8 cellular contexts compared by ENCODE assay signal in genomic region chr19:39246951-39247669, GRCh38. TPM values are rescaled to one million over a fixed set of nuclear protein-coding genes. Genes with fewer than 3 reads are reported as not detected.
A peak's percentile ranks its signal among the peaks of the same experiment; 100 is the strongest.
DNase-seq lines count a peak whose midpoint lies in the region; ATAC-seq and TF ChIP-seq lines count a peak whose summit lies in the region.

No MANE protein-coding gene starts in this region.

- H2AK5ac ChIP-seq in H9 (ENCODE audit: insufficient read length, low read length): no peak overlapping the region

- H3K14ac ChIP-seq in H9 (ENCODE audit: insufficient read depth, low read length): no peak overlapping the region; the same call in 1 of the 2 replicates

- H3K27ac ChIP-seq in H9 (ENCODE audit: insufficient read length, low read depth, low read length): no peak overlapping the region

- peak overlapping the region; percentile 23 for H3K4me2 ChIP-seq in H9 (ENCODE audit: insufficient read depth, insufficient read length, low read length)

- no peak overlapping the region for H3K9ac ChIP-seq in H9 (ENCODE audit: extremely low read depth, insufficient read length, low read length)

- H2BK15ac ChIP-seq in H9 (ENCODE audit: low read depth, low read length): no peak overlapping the region

- H2BK5ac ChIP-seq in H9 (ENCODE audit: insufficient read length, low read length): no peak overlapping the region

- no peaks in the 10 kb centered on the region for H3K36me3 Mint-ChIP-seq in H9 (ENCODE audit: insufficient read depth in 1 of 3, low read depth in 3 of 3)
- no peaks in the 10 kb centered on the region for H3K36me3 Mint-ChIP-seq in activated CD4-positive, alpha-beta T cell treated with anti-CD3 and anti-CD28 coated beads, Interleukin-2, amount 10 ng/mL, durations not matched to agents 24 days and 14 days (ENCODE audit: low read depth)

- no peak overlapping the region for H3K4ac ChIP-seq in H9 (ENCODE audit: low read depth, low read length)

- H3K27me3 Mint-ChIP-seq in H9 (ENCODE audit: low read depth): peaks cover 83% of the 10 kb centered on the region
- H3K27me3 Mint-ChIP-seq in activated CD4-positive, alpha-beta T cell treated with anti-CD3 and anti-CD28 coated beads, Interleukin-2, amount 10 ng/mL, durations not matched to agents 24 days and 14 days: peaks cover 15% of the 10 kb centered on the region

- no peaks in the 10 kb centered on the region for H3K9me3 Mint-ChIP-seq in H9
- H3K9me3 Mint-ChIP-seq in activated CD4-positive, alpha-beta T cell treated with anti-CD3 and anti-CD28 coated beads, Interleukin-2, amount 10 ng/mL, durations not matched to agents 24 days and 14 days: no peaks in the 10 kb centered on the region

- no peak overlapping the region for H2BK12ac ChIP-seq in H9 (ENCODE audit: insufficient read length, low read depth, low read length)

- in situ Hi-C loops in ACHN (cut with HindIII; ENCODE audit: low pct_ligation_motif_present, low pct_unique_long_range_greater_than_20kb, low sequenced_read_pairs): no loop called here

- H4K20me1 ChIP-seq in H9 (ENCODE audit: control insufficient read depth, insufficient read depth, insufficient read length): no peaks in the 10 kb centered on the region

- peak; percentile 86 for DNase-seq in H9
- peak; percentile 58 for DNase-seq in activated CD4-positive, alpha-beta T cell treated with anti-CD3 and anti-CD28 coated beads, Interleukin-2, amount 10 ng/mL, durations not matched to agents 24 days and 14 days
- peak; percentile 43 for DNase-seq in germinal center (ENCODE audit: low spot score)
- DNase-seq in retina: peak; percentile 61
- DNase-seq in ACHN: no peak
- DNase-seq in NCI-H1694 (lab: John Stamatoyannopoulos, UW): no peak

- H4K8ac ChIP-seq in H9 (replicated peaks; ENCODE audit: insufficient read length, low read depth, low read length): no peak overlapping the region

- peaks cover 35% of the 10 kb centered on the region; the same call in 1 of the 2 replicates for H3K27me3 ChIP-seq in H9 (ENCODE audit: insufficient read depth, low read length)

- no peak overlapping the region for H4K5ac ChIP-seq in H9 (ENCODE audit: insufficient read length, low read depth, low read length)

- ATAC-seq in GM18517 (IDR thresholded peaks at IDR 0.05; ENCODE audit: unreplicated experiment): no peak
- no peak for ATAC-seq in HG02852 (IDR thresholded peaks at IDR 0.05; ENCODE audit: unreplicated experiment)

- no peak overlapping the region for H3K27ac Mint-ChIP-seq in H9
- H3K27ac Mint-ChIP-seq in activated CD4-positive, alpha-beta T cell treated with anti-CD3 and anti-CD28 coated beads, Interleukin-2, amount 10 ng/mL, durations not matched to agents 24 days and 14 days: no peak overlapping the region

- no peak overlapping the region for H3K18ac ChIP-seq in H9 (ENCODE audit: insufficient read length, low read depth, low read length)

- H2BK120ac ChIP-seq in H9 (ENCODE audit: low read depth, low read length, poor library complexity, severe bottlenecking): no peak overlapping the region

- no peak overlapping the region for H2AFZ ChIP-seq in H9 (ENCODE audit: low read length)

- no peak for TF ChIP-seq CTCF in H9 (conservative IDR thresholded peaks at IDR 0.05)

- no peak overlapping the region for H3K56ac ChIP-seq in H9 (ENCODE audit: insufficient read length, low read depth, low read length)

- H3K23ac ChIP-seq in H9 (ENCODE audit: insufficient read length, low read depth, low read length): no peak overlapping the region

- no peaks in the 10 kb centered on the region for H3K4me1 ChIP-seq in H9 (ENCODE audit: insufficient read depth, low read length)

- WGBS in H9 (ENCODE audit: extremely low coverage, insufficient read length, low lambda C conversion rate): no CpG with 5 or more reads among the region's 42 CpGs

- H3K23me2 ChIP-seq in H9 (ENCODE audit: insufficient read length, low read depth, low read length, poor library complexity, severe bottlenecking): peaks cover 9% of the 10 kb centered on the region

- H3K79me2 ChIP-seq in H9 (ENCODE audit: insufficient read depth, low read length): no peaks in the 10 kb centered on the region

- no peak overlapping the region for H3T11ph ChIP-seq in H9 (ENCODE audit: low read length)

- no peaks in the 10 kb centered on the region for H3K79me1 ChIP-seq in H9 (ENCODE audit: insufficient read depth, low read depth, low read length, poor library complexity, severe bottlenecking)

- H3K4me3 Mint-ChIP-seq in H9: peak overlapping the region; percentile 34 to 75
- H3K4me3 Mint-ChIP-seq in activated CD4-positive, alpha-beta T cell treated with anti-CD3 and anti-CD28 coated beads, Interleukin-2, amount 10 ng/mL, durations not matched to agents 24 days and 14 days: no peak overlapping the region

- no peak overlapping the region for H4K91ac ChIP-seq in H9 (ENCODE audit: insufficient read length, low read depth, low read length)

- peaks cover 2 to 5% of the 10 kb centered on the region in 2 experiments; a peak in 2 of 4 replicates for H3K4me1 Mint-ChIP-seq in H9
- no peaks in the 10 kb centered on the region for H3K4me1 Mint-ChIP-seq in activated CD4-positive, alpha-beta T cell treated with anti-CD3 and anti-CD28 coated beads, Interleukin-2, amount 10 ng/mL, durations not matched to agents 24 days and 14 days

- H2BK20ac ChIP-seq in H9 (ENCODE audit: low read depth, low read length, poor library complexity, severe bottlenecking): no peak overlapping the region

- no peaks in the 10 kb centered on the region for H3K9me3 ChIP-seq in H9 (ENCODE audit: control insufficient read depth, low read depth, low read length)

- intact Hi-C loops in activated CD4-positive, alpha-beta T cell treated with anti-CD3 and anti-CD28 coated beads, Interleukin-2, amount 10 ng/mL, durations not matched to agents 24 days and 14 days (cut with micrococcal nuclease): no loop called here

RNA-seq across cellular contexts. Expression of gene IFNL4, which starts 1.5 kb away (rescaled TPM):
- total RNA-seq in H9 (2021): not detected in 2 replicates
- total RNA-seq in activated CD4-positive, alpha-beta T cell treated with anti-CD3 and anti-CD28 coated beads, Interleukin-2, amount 10 ng/mL, durations not matched to agents 24 days and 14 days: not detected in 2 replicates

RNA-seq across cellular contexts. Expression of gene IFNL3, which starts 2.3 kb away (rescaled TPM):
- total RNA-seq in H9 (2021): not detected in 2 replicates
- not detected in 2 replicates for total RNA-seq in activated CD4-positive, alpha-beta T cell treated with anti-CD3 and anti-CD28 coated beads, Interleukin-2, amount 10 ng/mL, durations not matched to agents 24 days and 14 days

RNA-seq across cellular contexts. Expression of gene IFNL2, which starts 21.1 kb away (rescaled TPM):
- total RNA-seq in H9 (2021): not detected in 2 replicates
- total RNA-seq in activated CD4-positive, alpha-beta T cell treated with anti-CD3 and anti-CD28 coated beads, Interleukin-2, amount 10 ng/mL, durations not matched to agents 24 days and 14 days: not detected in 2 replicates

RNA-seq across cellular contexts. Expression of gene SYCN, which starts 43.0 kb away (rescaled TPM):
- total RNA-seq in H9 (2021): not detected in 2 replicates
- total RNA-seq in activated CD4-positive, alpha-beta T cell treated with anti-CD3 and anti-CD28 coated beads, Interleukin-2, amount 10 ng/mL, durations not matched to agents 24 days and 14 days: not detected in 2 replicates

RNA-seq across cellular contexts. Expression of gene IFNL1, which starts 49.1 kb away (rescaled TPM):
- not detected in 2 replicates for total RNA-seq in H9 (2021)
- total RNA-seq in activated CD4-positive, alpha-beta T cell treated with anti-CD3 and anti-CD28 coated beads, Interleukin-2, amount 10 ng/mL, durations not matched to agents 24 days and 14 days: not detected in 2 replicates

Comparison
In these comparisons a context has a peak if more than half of its experiments do, and no peak if none do; other contexts are left out.
1. DNase-seq: peak in H9 (single experiment), activated CD4-positive, alpha-beta T cell treated with anti-CD3 and anti-CD28 coated beads, Interleukin-2, amount 10 ng/mL, durations not matched to agents 24 days and 14 days (single experiment), germinal center (single experiment) and retina (single experiment); none in ACHN (single experiment) and NCI-H1694 (single experiment).